ENCODE assay signal across 12 cellular contexts in genomic region chr4:128675083-128675482, GRCh38.
DNase-seq lines count a peak whose midpoint lies in the region; ATAC-seq and TF ChIP-seq lines count a peak whose summit lies in the region.
"Had no signal": no experiment of that assay in that cellular context is flagged by ENCODE, and none has a peak within 500 bp of the region (broad histone marks: within the 10 kb centered on the region; RNA-seq: fewer than 3 reads in every experiment).

No MANE protein-coding gene starts in this region.

- no peak overlapping the region for H2BK5ac ChIP-seq in mesenchymal stem cell (ENCODE audit: low read depth, low read length, poor library complexity, severe bottlenecking)

- H3K4me1 Mint-ChIP-seq in chondrocyte (ENCODE audit: low read depth): peaks cover 10% of the 10 kb centered on the region

- H3K9me3 ChIP-seq in mesenchymal stem cell (ENCODE audit: control insufficient read depth, low read length) (no peaks in the 10 kb centered on the region), BE2C (no peaks in the 10 kb centered on the region)

- no peak overlapping the region for H2AFZ ChIP-seq in mesenchymal stem cell (ENCODE audit: low read depth, low read length)

- no peak overlapping the region for H3K4me2 ChIP-seq in mesenchymal stem cell (ENCODE audit: low read length, poor library complexity, severe bottlenecking)

- H3K9me3 Mint-ChIP-seq in chondrocyte (ENCODE audit: low read depth): no peaks in the 10 kb centered on the region

- 100% methylated on average over 1 of the region's 1 CpG for WGBS in mesenchymal stem cell

- H3K36me3 Mint-ChIP-seq in chondrocyte (ENCODE audit: low read depth): no peaks in the 10 kb centered on the region

- H3K36me3 ChIP-seq in mesenchymal stem cell (ENCODE audit: control insufficient read depth in 1 of 2, insufficient read depth in 2 of 2, low read depth in 1 of 2, low read length in 2 of 2) (no peaks in the 10 kb centered on the region), BE2C (no peaks in the 10 kb centered on the region)

- H3K4me3 ChIP-seq in mesenchymal stem cell (ENCODE audit: insufficient read depth in 1 of 2, low read depth in 1 of 2, low read length in 2 of 2): no peak overlapping the region
- H3K4me3 ChIP-seq in BE2C (ENCODE audit: low read depth, low read length): no peak overlapping the region

- TF ChIP-seq CTCF in GM10248 (IDR thresholded peaks at IDR 0.05; ENCODE audit: control extremely low read depth, extremely low read depth, low read depth, missing control alignments): peak; percentile 37
- TF ChIP-seq CTCF in chondrocyte (IDR thresholded peaks at IDR 0.05): peak; percentile 25
- TF ChIP-seq CTCF in BE2C (IDR thresholded peaks at IDR 0.05; ENCODE audit: low read depth, low read length): no peak

- CTCF ChIA-PET in GM10248 (lab: Yijun Ruan, JAX): interaction anchor here (0.8 to 1.1 kb wide), 3 partner anchors 9 to 25 kb away, joined by 3 read pairs; no protein-coding TSS in a partner anchor

- H3K9ac ChIP-seq in mesenchymal stem cell (ENCODE audit: low read length): no peak overlapping the region

- no peak overlapping the region for H2AK5ac ChIP-seq in mesenchymal stem cell (ENCODE audit: low read length, severe bottlenecking)

- no peaks in the 10 kb centered on the region for H3K27me3 Mint-ChIP-seq in chondrocyte (ENCODE audit: low read depth)

- no peak overlapping the region for H3K18ac ChIP-seq in mesenchymal stem cell (ENCODE audit: low read depth in 1 of 2, low read length in 2 of 2)

- H3K23ac ChIP-seq in mesenchymal stem cell (ENCODE audit: low read length in 2 of 2): no peak overlapping the region

- H3K27me3 ChIP-seq in mesenchymal stem cell (ENCODE audit: control insufficient read depth in 1 of 2, insufficient read depth in 1 of 2, low read length in 2 of 2): no peaks in the 10 kb centered on the region
- no peaks in the 10 kb centered on the region for H3K27me3 ChIP-seq in BE2C

- no peak overlapping the region for H4K91ac ChIP-seq in mesenchymal stem cell (ENCODE audit: low read length)

- H2BK120ac ChIP-seq in mesenchymal stem cell (ENCODE audit: low read depth, low read length): no peak overlapping the region

- no peaks in the 10 kb centered on the region for H3K4me1 ChIP-seq in mesenchymal stem cell (ENCODE audit: control insufficient read depth, insufficient read depth, low read depth, low read length)
- H3K4me1 ChIP-seq in BE2C: no peaks in the 10 kb centered on the region

- H3K4me3 Mint-ChIP-seq in chondrocyte (ENCODE audit: unreplicated experiment): no peak overlapping the region

- no peak overlapping the region for H2BK12ac ChIP-seq in mesenchymal stem cell (ENCODE audit: low read length in 2 of 2)

- peak; percentile 83 for ATAC-seq in GM19455 (IDR thresholded peaks at IDR 0.05; ENCODE audit: unreplicated experiment)
- ATAC-seq in HG03066 (IDR thresholded peaks at IDR 0.05; ENCODE audit: low read depth, unreplicated experiment): peak; percentile 90

- H3K4ac ChIP-seq in mesenchymal stem cell (ENCODE audit: low read depth in 1 of 2, low read length in 2 of 2): no peak overlapping the region

- POLR2A ChIA-PET in GM10248 (lab: Yijun Ruan, JAX): no interaction called here

- no peaks in the 10 kb centered on the region for H3K79me1 ChIP-seq in mesenchymal stem cell (replicated peaks; ENCODE audit: low read length, poor library complexity, severe bottlenecking)

- H3K27ac ChIP-seq in mesenchymal stem cell (ENCODE audit: low read length, poor library complexity, severe bottlenecking): no peak overlapping the region
- H3K27ac ChIP-seq: HL-60 had no signal

- DNase-seq in GM10248 (ENCODE audit: extremely low spot score) (peak; percentile 77), chondrocyte (ENCODE audit: low spot score) (no peak), mesenchymal stem cell (no peak), NOMO-1 treated with DMSO at 0.1 percent for 48 hours (lab: John Stamatoyannopoulos, UW; ENCODE audit: unreplicated experiment) (no peak), cerebellum (ENCODE audit: low spot score) (no peak), BE2C (no peak)
- DNase-seq: activated CD4-positive, alpha-beta T cell treated with anti-CD3 and anti-CD28 coated beads for 4 hours; NCI-H524; right cardiac atrium had no signal

- no peak overlapping the region for H4K8ac ChIP-seq in mesenchymal stem cell (ENCODE audit: low read length)

- no peak overlapping the region for H3K27ac Mint-ChIP-seq in chondrocyte (ENCODE audit: unreplicated experiment)

- H3K14ac ChIP-seq in mesenchymal stem cell (ENCODE audit: low read length in 2 of 2): no peak overlapping the region

- no peak overlapping the region for H2BK15ac ChIP-seq in mesenchymal stem cell (ENCODE audit: low read depth, poor library complexity, severe bottlenecking)
